8 cellular contexts compared by ENCODE assay signal in the genomic region with DNA sequence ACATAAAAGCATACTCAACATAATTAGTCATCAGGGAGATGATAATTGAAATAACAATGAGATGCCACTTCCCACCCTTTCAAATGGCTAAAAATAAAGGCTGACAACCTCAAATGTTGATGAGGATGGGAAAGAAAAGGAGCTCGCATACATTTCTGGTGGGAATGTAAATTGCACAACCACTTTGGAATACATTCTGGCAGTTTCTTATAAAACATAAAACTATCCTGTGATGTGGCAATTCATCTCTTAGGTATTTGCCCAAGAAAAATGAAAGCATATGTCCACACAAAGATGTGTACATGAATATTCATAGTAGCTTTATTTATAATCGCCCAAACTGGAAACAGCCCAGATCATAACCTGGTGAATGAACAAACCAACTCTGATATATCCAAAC. TPM values are rescaled to one million over a fixed set of nuclear protein-coding genes. Genes with fewer than 3 reads are reported as not detected.
A peak's percentile ranks its signal among the peaks of the same experiment; 100 is the strongest.
DNase-seq lines count a peak whose midpoint lies in the region; TF ChIP-seq lines count a peak whose summit lies in the region.
"Had no signal": no experiment of that assay in that cellular context is flagged by ENCODE, and none has a peak within 500 bp of the region (broad histone marks: within the 10 kb centered on the region; RNA-seq: fewer than 3 reads in every experiment).

No MANE protein-coding gene starts in this region.

- no peaks in the 10 kb centered on the region for H3K9me3 ChIP-seq in OCI-LY7 (ENCODE audit: low read length)
- no peaks in the 10 kb centered on the region for H3K9me3 ChIP-seq in parathyroid adenoma (ENCODE audit: control insufficient read depth, low read length)
- no peaks in the 10 kb centered on the region for H3K9me3 ChIP-seq in ascending aorta

- no peaks in the 10 kb centered on the region for H3K27me3 ChIP-seq in parathyroid adenoma (ENCODE audit: control insufficient read depth, insufficient read depth, low read length)
- H3K27me3 ChIP-seq in ascending aorta, result no peaks in the 10 kb centered on the region

- no peak overlapping the region for H3K27ac ChIP-seq in OCI-LY7 (ENCODE audit: low read depth, low read length, poor library complexity, severe bottlenecking)
- no peak overlapping the region for H3K27ac ChIP-seq in parathyroid adenoma
- H3K27ac ChIP-seq in ascending aorta, result no peak overlapping the region

- peaks cover 22% of the 10 kb centered on the region for H3K4me1 Mint-ChIP-seq in endothelial cell (ENCODE audit: unreplicated experiment)

- H3K27me3 Mint-ChIP-seq in endothelial cell (ENCODE audit: unreplicated experiment), result no peaks in the 10 kb centered on the region

- no peaks in the 10 kb centered on the region; the same call in 1 of the 2 replicates for H4K20me1 ChIP-seq in OCI-LY7 (ENCODE audit: insufficient read depth, low read length)

- no peaks in the 10 kb centered on the region for H3K79me2 ChIP-seq in OCI-LY7 (ENCODE audit: insufficient read depth, low read depth, low read length)
- H3K79me2 ChIP-seq in parathyroid adenoma, result peaks cover 12% of the 10 kb centered on the region

- CTCF ChIA-PET in OCI-LY7 (lab: Charles Lee; ENCODE audit: unreplicated experiment), result no interaction called here

- POLR2A ChIA-PET in OCI-LY7 (lab: Charles Lee), result no interaction called here

- DNase-seq in GM04504 (ENCODE audit: low read depth) (peak; percentile 42), OCI-LY7 (ENCODE audit: low spot score) (no peak), endothelial cell (ENCODE audit: low spot score) (no peak), SIG-M5 (lab: John Stamatoyannopoulos, UW) (no peak), ascending aorta (ENCODE audit: low spot score in 2 of 2) (no peak), NCI-H1436 (lab: John Stamatoyannopoulos, UW) (no peak)

- H3K4me2 ChIP-seq in OCI-LY7 (ENCODE audit: low read length) (peak overlapping the region; percentile 79; the same call in 1 of the 2 replicates), parathyroid adenoma (ENCODE audit: low read length) (peak overlapping the region; percentile 62)

- H3K9ac ChIP-seq in parathyroid adenoma, result no peak overlapping the region

- intact Hi-C loops in OCI-LY7 (cut with micrococcal nuclease; ENCODE audit: unreplicated experiment), result no loop called here
- intact Hi-C loops in ascending aorta (cut with DNase I), result loop anchor here (5.0 to 10.0 kb wide), 2 partner anchors 132 to 1936 kb away; a partner anchor contains a TSS

- no peak overlapping the region for H3K27ac Mint-ChIP-seq in endothelial cell (ENCODE audit: unreplicated experiment)

- H3K9me3 Mint-ChIP-seq in endothelial cell (ENCODE audit: unreplicated experiment), result no peaks in the 10 kb centered on the region

- H3K36me3 ChIP-seq in OCI-LY7 (ENCODE audit: insufficient read depth, low read length) (peaks cover 16% of the 10 kb centered on the region; the same call in 1 of the 2 replicates), parathyroid adenoma (ENCODE audit: control insufficient read depth, insufficient read depth, low read length) (no peaks in the 10 kb centered on the region), ascending aorta (no peaks in the 10 kb centered on the region)

- H3K4me3 ChIP-seq in OCI-LY7 (ENCODE audit: low read depth, low read length, poor library complexity, severe bottlenecking), result peak overlapping the region; percentile 84
- H3K4me3 ChIP-seq in parathyroid adenoma (ENCODE audit: low read depth, low read length), result peak overlapping the region; percentile 34
- H3K4me3 ChIP-seq in ascending aorta, result peak overlapping the region in 1 of 2 donors; percentile 40

- peaks cover 40% of the 10 kb centered on the region for H3K4me1 ChIP-seq in OCI-LY7 (ENCODE audit: insufficient read depth, low read length, poor library complexity, severe bottlenecking)
- peaks cover 6% of the 10 kb centered on the region for H3K4me1 ChIP-seq in parathyroid adenoma
- peaks cover 0 to 5% of the 10 kb centered on the region in 2 donors for H3K4me1 ChIP-seq in ascending aorta

- H2AFZ ChIP-seq in OCI-LY7 (ENCODE audit: low read length), result 0 out of 2 replicates have a peak overlapping the region, but pooled peaks have one; percentile 16
- H2AFZ ChIP-seq in parathyroid adenoma, result no peak overlapping the region

- BruUV-seq in OCI-LY7 (replicated peaks; lab: Mats Ljungman, UMichigan), result no TSS peak

- peak overlapping the region; percentile 94 for H3K4me3 Mint-ChIP-seq in endothelial cell (ENCODE audit: unreplicated experiment)

- H3K36me3 Mint-ChIP-seq in endothelial cell (ENCODE audit: low read depth, unreplicated experiment), result peaks cover under 1% of the 10 kb centered on the region

- no peaks in the 10 kb centered on the region; the same call in 1 of the 2 replicates for H3K9me2 ChIP-seq in OCI-LY7 (ENCODE audit: insufficient read depth, low read length)

- TF ChIP-seq CTCF in OCI-LY7 (conservative IDR thresholded peaks at IDR 0.05; ENCODE audit: low read length) (no peak), endothelial cell (IDR thresholded peaks at IDR 0.05; ENCODE audit: unreplicated experiment) (no peak), parathyroid adenoma (IDR thresholded peaks at IDR 0.05) (no peak), ascending aorta (IDR thresholded peaks at IDR 0.05) (no peak)

RNA-seq across cellular contexts. Expression of a gene that starts 0.7 kb away (rescaled TPM):
- total RNA-seq in OCI-LY7 (2014; rRNA removed; shearing (Covaris generic)), result 17.9 and 19.6 TPM in 2 replicates
- total RNA-seq in OCI-LY7 (2022), result 20.2 and 34.6 TPM in 2 replicates
- total RNA-seq in endothelial cell (ENCODE audit: unreplicated experiment), result 14.4 TPM
- total RNA-seq in ascending aorta, result 2.2 TPM

RNA-seq across cellular contexts. Expression of a gene that starts 11.7 kb away (rescaled TPM):
- total RNA-seq in OCI-LY7 (2014; rRNA removed; shearing (Covaris generic)), result not detected in 2 replicates
- not detected in 2 replicates for total RNA-seq in OCI-LY7 (2022)
- total RNA-seq in endothelial cell (ENCODE audit: unreplicated experiment), result not detected
- not detected for total RNA-seq in ascending aorta
- total RNA-seq: T-helper 1 cell treated with Interleukin-12 subunit alpha and Interleukin-12 subunit beta and Interleukin-4 antibody, amounts not matched to agents 30 ng/mL and 1 ng/mL, for 36 hours had no signal
